ENCODE assay signal across 32 cellular contexts in genomic region chrX:154652311-154653047, GRCh38. TPM values are rescaled to one million over a fixed set of nuclear protein-coding genes. Genes with fewer than 3 reads are reported as not detected.
"Had no signal": no experiment of that assay in that cellular context is flagged by ENCODE, and none has a peak within 500 bp of the region (broad histone marks: within the 10 kb centered on the region; RNA-seq: fewer than 3 reads in every experiment).

No MANE protein-coding gene starts in this region.

- FAIRE-seq: TTC549 had no signal

- H3K4me1 Mint-ChIP-seq: activated CD4-positive, alpha-beta T cell treated with anti-CD3 and anti-CD28 coated beads, Interleukin-2, amount 10 ng/mL, durations not matched to agents 24 days and 14 days had no signal

- H3K27me3 Mint-ChIP-seq: activated CD4-positive, alpha-beta T cell treated with anti-CD3 and anti-CD28 coated beads, Interleukin-2, amount 10 ng/mL, durations not matched to agents 24 days and 14 days; activated CD8-positive, alpha-beta T cell treated with anti-CD3 and anti-CD28 coated beads for 36 hours had no signal

- H3K4me3 Mint-ChIP-seq: activated CD4-positive, alpha-beta T cell treated with anti-CD3 and anti-CD28 coated beads, Interleukin-2, amount 10 ng/mL, durations not matched to agents 24 days and 14 days; activated CD8-positive, alpha-beta T cell treated with anti-CD3 and anti-CD28 coated beads for 36 hours; T-helper 1 cell treated with Interleukin-12 subunit alpha and Interleukin-12 subunit beta and Interleukin-4 antibody, amounts not matched to agents 30 μg/mL and 1 μg/mL, for 36 hours; T-helper 2 cell treated with Interferon-gamma antibody and Interleukin-4, amounts not matched to agents 5 μg/mL and 100 μg/mL, for 36 hours had no signal

- H3K4me1 ChIP-seq: SJSA1 had no signal

- H3K27ac Mint-ChIP-seq: activated CD4-positive, alpha-beta T cell treated with anti-CD3 and anti-CD28 coated beads, Interleukin-2, amount 10 ng/mL, durations not matched to agents 24 days and 14 days; activated CD8-positive, alpha-beta T cell treated with anti-CD3 and anti-CD28 coated beads for 36 hours; activated naive CD4-positive, alpha-beta T cell treated with anti-CD3 and anti-CD28 coated beads, Interleukin-2, amount 50 U/mL, for 72 hours; activated T-helper 2 cell treated with anti-CD3 and anti-CD28 coated beads, Interferon-gamma antibody, Interleukin-2, Interleukin-4, amounts not matched to agents 10 μg/mL and 5 μg/mL and 100 μg/mL, durations not matched to agents 14 hours and 24 hours and 36 hours; T-helper 1 cell treated with Interleukin-12 subunit alpha and Interleukin-12 subunit beta and Interleukin-4 antibody, amounts not matched to agents 30 μg/mL and 1 μg/mL, for 36 hours; T-helper 2 cell treated with Interferon-gamma antibody and Interleukin-4, amounts not matched to agents 5 μg/mL and 100 μg/mL, for 36 hours had no signal

- H3K4me3 ChIP-seq: SJSA1 had no signal

- H3K9me3 Mint-ChIP-seq: activated CD4-positive, alpha-beta T cell treated with anti-CD3 and anti-CD28 coated beads, Interleukin-2, amount 10 ng/mL, durations not matched to agents 24 days and 14 days; activated CD8-positive, alpha-beta T cell treated with anti-CD3 and anti-CD28 coated beads for 36 hours; activated naive CD4-positive, alpha-beta T cell treated with anti-CD3 and anti-CD28 coated beads, Interleukin-2, amount 50 U/mL, for 72 hours; activated T-helper 2 cell treated with anti-CD3 and anti-CD28 coated beads, Interferon-gamma antibody, Interleukin-2, Interleukin-4, amounts not matched to agents 10 μg/mL and 5 μg/mL and 100 μg/mL, durations not matched to agents 14 hours and 24 hours and 36 hours; T-helper 1 cell treated with Interleukin-12 subunit alpha and Interleukin-12 subunit beta and Interleukin-4 antibody, amounts not matched to agents 30 μg/mL and 1 μg/mL, for 36 hours; T-helper 2 cell treated with Interferon-gamma antibody and Interleukin-4, amounts not matched to agents 5 μg/mL and 100 μg/mL, for 36 hours had no signal

- H3K36me3 Mint-ChIP-seq: activated naive CD4-positive, alpha-beta T cell treated with anti-CD3 and anti-CD28 coated beads, Interleukin-2, amount 50 U/mL, for 72 hours had no signal

- DNase-seq: activated CD4-positive, alpha-beta T cell treated with anti-CD3 and anti-CD28 coated beads, Interleukin-2, amount 10 ng/mL, durations not matched to agents 24 days and 14 days; activated CD4-positive, alpha-beta T cell treated with anti-CD3 and anti-CD28 coated beads, Interleukin-2, amount 50 U/mL, for 4 hours; activated CD8-positive, alpha-beta T cell treated with anti-CD3 and anti-CD28 coated beads for 36 hours; activated gamma-delta T cell; activated naive CD4-positive, alpha-beta T cell treated with Interleukin-2 at 50 U/mL for 16 hours; activated T-cell treated with anti-CD3 and anti-CD28 coated beads, Interleukin-2, amount 50 U/mL, for 48 hours; amniotic stem cell; aorta; brain microvascular endothelial cell; central memory CD4-positive, alpha-beta T cell; Karpas-422; KBM-7; NCI-H1048; NCI-H1105 treated with DMSO at 0.1 percent for 48 hours; NCI-H1436 treated with DMSO at 0.1 percent for 48 hours; NCI-H1694 treated with DMSO at 0.1 percent for 48 hours; NCI-H2029; NCI-H345; NCI-H524 treated with DMSO at 0.1 percent for 48 hours; SHP77 treated with DMSO at 0.1 percent for 48 hours; SK-N-SH had no signal

- H3K27me3 ChIP-seq: brain microvascular endothelial cell, SJSA1 had no signal

- ATAC-seq: activated CD8-positive, alpha-beta T cell treated with anti-CD3 and anti-CD28 coated beads for 36 hours; activated naive CD4-positive, alpha-beta T cell treated with anti-CD3 and anti-CD28 coated beads, Interleukin-2, amount 50 U/mL, for 72 hours; Panc1 had no signal

- H3K9ac ChIP-seq: SK-N-SH had no signal

- H3K36me3 ChIP-seq: brain microvascular endothelial cell, SJSA1 had no signal

- H3K9me3 ChIP-seq: SJSA1, SK-N-SH had no signal

- H3K27ac ChIP-seq: brain microvascular endothelial cell, SJSA1 had no signal

RNA-seq across cellular contexts. Expression of gene CTAG2, which starts 0.9 kb away (rescaled TPM):
- total RNA-seq: activated CD4-positive, alpha-beta T cell treated with anti-CD3 and anti-CD28 coated beads, Interleukin-2, amount 10 ng/mL, durations not matched to agents 24 days and 14 days; activated CD8-positive, alpha-beta T cell treated with anti-CD3 and anti-CD28 coated beads for 36 hours; activated naive CD4-positive, alpha-beta T cell treated with anti-CD3 and anti-CD28 coated beads, Interleukin-2, amount 50 U/mL, for 72 hours; activated T-helper 2 cell treated with anti-CD3 and anti-CD28 coated beads, Interferon-gamma antibody, Interleukin-2, Interleukin-4, amounts not matched to agents 10 μg/mL and 5 μg/mL and 100 μg/mL, durations not matched to agents 14 hours and 24 hours and 36 hours; aorta; MCF 10A; NCI-H460; RPMI7951; SJSA1 had no signal

RNA-seq across cellular contexts. Expression of gene CTAG1B, which starts 33.4 kb away (rescaled TPM):
- total RNA-seq: activated CD4-positive, alpha-beta T cell treated with anti-CD3 and anti-CD28 coated beads, Interleukin-2, amount 10 ng/mL, durations not matched to agents 24 days and 14 days; activated CD8-positive, alpha-beta memory T cell treated with anti-CD3 and anti-CD28 coated beads for 36 hours; activated CD8-positive, alpha-beta T cell treated with anti-CD3 and anti-CD28 coated beads for 36 hours; activated naive CD4-positive, alpha-beta T cell treated with anti-CD3 and anti-CD28 coated beads, Interleukin-2, amount 50 U/mL, for 72 hours; activated T-helper 2 cell treated with anti-CD3 and anti-CD28 coated beads, Interferon-gamma antibody, Interleukin-2, Interleukin-4, amounts not matched to agents 10 μg/mL and 5 μg/mL and 100 μg/mL, durations not matched to agents 14 hours and 24 hours and 36 hours; aorta; MCF 10A; NCI-H460; RPMI7951; SJSA1 had no signal
- polyA plus RNA-seq: aorta, SK-N-SH had no signal
